In genomic region chr2:157737636-157738035, GRCh38 we compare ENCODE assay signal across 22 cellular contexts.
DNase-seq lines count a peak whose midpoint lies in the region; ATAC-seq, FAIRE-seq and TF ChIP-seq lines count a peak whose summit lies in the region.
"Had no signal": no experiment of that assay in that cellular context is flagged by ENCODE, and none has a peak within 500 bp of the region (broad histone marks: within the 10 kb centered on the region; RNA-seq: fewer than 3 reads in every experiment).

No MANE protein-coding gene starts in this region.

- no peak for TF ChIP-seq POLR2A in HepG2 (IDR thresholded peaks at IDR 0.05; ENCODE audit: insufficient read depth in 1 of 2, low read depth in 2 of 2, low read length in 2 of 2)

- H3K4me2 ChIP-seq in HepG2 (ENCODE audit: low read depth, low read length), result no peak overlapping the region
- no peak overlapping the region for H3K4me2 ChIP-seq in hepatocyte
- H3K4me2 ChIP-seq: A549; BLaER1 treated with 17β-estradiol and CSF1 and Interleukin-3, amounts not matched to agents 10 nM and 100 nM had no signal

- POLR2A ChIA-PET in HepG2 (lab: Yijun Ruan, JAX), result no interaction called here

- DNase-seq in HepG2 (ENCODE audit: low spot score), result no peak
- DNase-seq in hepatocyte (ENCODE audit: low spot score), result no peak
- no peak for DNase-seq in NCI-H2029 (lab: John Stamatoyannopoulos, UW)
- DNase-seq: AML-193; Caco-2; Calu3; CD4-positive, alpha-beta T cell; CD8-positive, alpha-beta T cell; DMS79 treated with DMSO at 0.1 percent for 48 hours; GF-D8 had no signal

- no peaks in the 10 kb centered on the region for H3K9me2 ChIP-seq in hepatocyte (replicated peaks; ENCODE audit: insufficient read depth)

- H3K27ac Mint-ChIP-seq in stimulated activated memory B cell treated with anti-CD40 and anti-IgM and Interleukin-4, amounts not matched to agents 10 μg/mL and 1 μg/mL and 100 μg/mL, for 72 hours, result peak overlapping the region; percentile 18
- H3K27ac Mint-ChIP-seq: B cell; CD4-positive, alpha-beta T cell; CD8-positive, alpha-beta T cell had no signal

- no peak overlapping the region for H2AFZ ChIP-seq in HepG2 (ENCODE audit: low read length)
- no peak overlapping the region for H2AFZ ChIP-seq in hepatocyte

- TF ChIP-seq CTCF in liver (IDR thresholded peaks at IDR 0.05; ENCODE audit: low read depth, low read length, missing input control), result no peak
- no peak for TF ChIP-seq CTCF in HepG2 (CRISPR knock-in tag; IDR thresholded peaks at IDR 0.05)
- TF ChIP-seq CTCF in hepatocyte (IDR thresholded peaks at IDR 0.05; ENCODE audit: poor library complexity), result no peak

- TF ChIP-seq RAD21 in liver (IDR thresholded peaks at IDR 0.05), result no peak
- TF ChIP-seq RAD21 in HepG2 (CRISPR knock-in tag; IDR thresholded peaks at IDR 0.05), result no peak

- H3K9me3 Mint-ChIP-seq in stimulated activated memory B cell treated with anti-CD40 and anti-IgM and Interleukin-4, amounts not matched to agents 10 μg/mL and 1 μg/mL and 100 μg/mL, for 72 hours, result peaks cover 5% of the 10 kb centered on the region
- H3K9me3 Mint-ChIP-seq: CD8-positive, alpha-beta T cell had no signal

- ATAC-seq in HepG2, result no peak
- no peak for ATAC-seq in stimulated activated memory B cell treated with anti-CD40 and anti-IgM and Interleukin-4, amounts not matched to agents 10 μg/mL and 1 μg/mL and 100 μg/mL, for 72 hours
- no peak for ATAC-seq in GM19397 (IDR thresholded peaks at IDR 0.05; ENCODE audit: unreplicated experiment)
- ATAC-seq: A549; CD8-positive, alpha-beta T cell had no signal

- H3K79me2 ChIP-seq in HepG2 (ENCODE audit: insufficient read depth, low read length) (no peaks in the 10 kb centered on the region), hepatocyte (no peaks in the 10 kb centered on the region)

- peaks cover 12 to 39% (median 22%) of the 10 kb centered on the region in 4 donors for H3K36me3 ChIP-seq in liver (ENCODE audit: control insufficient read depth in 4 of 4, insufficient read depth in 3 of 4, low read depth in 1 of 4, low read length in 3 of 4)
- peaks cover 1 to 10% of the 10 kb centered on the region in 2 experiments for H3K36me3 ChIP-seq in HepG2 (replicated peaks in 1 of 2; ENCODE audit: control insufficient read depth in 1 of 2, insufficient read depth in 2 of 2, low read length in 2 of 2)
- H3K36me3 ChIP-seq in hepatocyte (replicated peaks; ENCODE audit: insufficient read depth, low read depth), result no peaks in the 10 kb centered on the region

- TF ChIP-seq EP300 in HepG2 (IDR thresholded peaks at IDR 0.05; ENCODE audit: low read depth in 2 of 2, low read length in 2 of 2), result no peak
- no peak for TF ChIP-seq EP300 in HepG2 (CRISPR knock-in tag; IDR thresholded peaks at IDR 0.05; ENCODE audit: borderline replicate concordance)

- H3K4me1 Mint-ChIP-seq in stimulated activated memory B cell treated with anti-CD40 and anti-IgM and Interleukin-4, amounts not matched to agents 10 μg/mL and 1 μg/mL and 100 μg/mL, for 72 hours, result peaks cover 18% of the 10 kb centered on the region
- H3K4me1 Mint-ChIP-seq: B cell had no signal

- no peak overlapping the region for H3K9ac ChIP-seq in liver (ENCODE audit: low read depth in 1 of 2, low read length in 2 of 2)
- no peak overlapping the region for H3K9ac ChIP-seq in HepG2 (ENCODE audit: insufficient read depth, low read depth, low read length)
- H3K9ac ChIP-seq: BLaER1 treated with 17β-estradiol and CSF1 and Interleukin-3, amounts not matched to agents 10 nM and 100 nM had no signal

- H3K4me3 Mint-ChIP-seq in stimulated activated memory B cell treated with anti-CD40 and anti-IgM and Interleukin-4, amounts not matched to agents 10 μg/mL and 1 μg/mL and 100 μg/mL, for 72 hours, result no peak overlapping the region
- H3K4me3 Mint-ChIP-seq: B cell; CD4-positive, alpha-beta T cell; CD8-positive, alpha-beta T cell had no signal

- FAIRE-seq in HepG2 (lab: Jason Lieb, UNC), result no peak
- FAIRE-seq: A549, D721Med, G401.6, GM12891, GM19239 had no signal

- in situ Hi-C loops in HepG2 (cut with HindIII; ENCODE audit: extremely low pct_ligation_motif_present, low pct_unique_long_range_greater_than_20kb), result no loop called here

- H3K4me3 ChIP-seq in liver (ENCODE audit: low read depth in 1 of 3, low read length in 3 of 3) (no peak overlapping the region), HepG2 (replicated peaks in 1 of 3; ENCODE audit: insufficient read depth in 1 of 3, low read depth in 2 of 3, low read length in 3 of 3) (no peak overlapping the region), hepatocyte (no peak overlapping the region)
- H3K4me3 ChIP-seq: A549; BLaER1 treated with 17β-estradiol and CSF1 and Interleukin-3, amounts not matched to agents 10 nM and 100 nM had no signal

- H4K20me1 ChIP-seq in HepG2 (ENCODE audit: insufficient read depth, low read length) (no peaks in the 10 kb centered on the region), hepatocyte (ENCODE audit: insufficient read depth, poor library complexity, severe bottlenecking) (no peaks in the 10 kb centered on the region)
- H4K20me1 ChIP-seq: BLaER1 treated with 17β-estradiol and CSF1 and Interleukin-3, amounts not matched to agents 10 nM and 100 nM had no signal

- no TSS peak for BruUV-seq in HepG2 (replicated peaks; lab: Mats Ljungman, UMichigan)

- no peaks in the 10 kb centered on the region for H3K27me3 ChIP-seq in liver (ENCODE audit: control insufficient read depth in 4 of 4, insufficient read depth in 4 of 4, low read length in 3 of 4)
- H3K27me3 ChIP-seq in HepG2 (ENCODE audit: control insufficient read depth in 1 of 2, insufficient read depth in 2 of 2, low read length in 2 of 2), result no peaks in the 10 kb centered on the region
- H3K27me3 ChIP-seq in hepatocyte, result no peaks in the 10 kb centered on the region
- H3K27me3 ChIP-seq: BLaER1 treated with 17β-estradiol and CSF1 and Interleukin-3, amounts not matched to agents 10 nM and 100 nM had no signal

- peaks cover 65% of the 10 kb centered on the region for H3K36me3 Mint-ChIP-seq in stimulated activated memory B cell treated with anti-CD40 and anti-IgM and Interleukin-4, amounts not matched to agents 10 μg/mL and 1 μg/mL and 100 μg/mL, for 72 hours

- no peak overlapping the region for H3K27ac ChIP-seq in liver (ENCODE audit: low read depth in 1 of 2, low read length in 2 of 2)
- H3K27ac ChIP-seq in HepG2 (ENCODE audit: extremely low read length, insufficient read depth, low read length), result no peak overlapping the region
- peak overlapping the region; percentile 61 for H3K27ac ChIP-seq in hepatocyte
- H3K27ac ChIP-seq: 22Rv1; A549; BLaER1 treated with 17β-estradiol and CSF1 and Interleukin-3, amounts not matched to agents 10 nM and 100 nM; C4-2B had no signal

- intact Hi-C loops in HepG2 (cut with micrococcal nuclease; ENCODE audit: unreplicated experiment), result no loop called here

- H3K9me3 ChIP-seq in liver (ENCODE audit: control insufficient read depth in 4 of 4, low read length in 3 of 4) (no peaks in the 10 kb centered on the region), HepG2 (ENCODE audit: low read length) (no peaks in the 10 kb centered on the region), hepatocyte (ENCODE audit: low read depth) (no peaks in the 10 kb centered on the region)
- H3K9me3 ChIP-seq: A549, Caco-2 had no signal

- CTCF ChIA-PET in HepG2 (lab: Yijun Ruan, JAX; ENCODE audit: low intra/inter-chr PET ratio, low total read pairs), result no interaction called here

- no peaks in the 10 kb centered on the region for H3K27me3 Mint-ChIP-seq in stimulated activated memory B cell treated with anti-CD40 and anti-IgM and Interleukin-4, amounts not matched to agents 10 μg/mL and 1 μg/mL and 100 μg/mL, for 72 hours
- H3K27me3 Mint-ChIP-seq: B cell; CD4-positive, alpha-beta T cell had no signal

- H3K4me1 ChIP-seq in liver (ENCODE audit: control insufficient read depth in 4 of 4, insufficient read depth in 4 of 4, low read length in 3 of 4) (peaks cover 7 to 26% (median 14%) of the 10 kb centered on the region in 4 donors), HepG2 (ENCODE audit: insufficient read depth, low read length) (no peaks in the 10 kb centered on the region), hepatocyte (ENCODE audit: insufficient read depth) (no peaks in the 10 kb centered on the region)
- H3K4me1 ChIP-seq: A549; BLaER1 treated with 17β-estradiol and CSF1 and Interleukin-3, amounts not matched to agents 10 nM and 100 nM had no signal

- WGBS in liver, result 42% methylated on average over 2 of the region's 2 CpGs
- WGBS in HepG2 (ENCODE audit: low lambda C conversion rate), result 88% methylated on average over 2 of the region's 2 CpGs
- 62% methylated on average over 2 of the region's 2 CpGs for WGBS in hepatocyte (ENCODE audit: low lambda C conversion rate, missing lambda C conversion rate)

TF ChIP-seq in liver, 16 proteins besides CTCF, POLR2A, EP300 and RAD21 (continues in another document):
- no peak for TF ChIP-seq ZBTB33 (IDR thresholded peaks at IDR 0.05)

TF ChIP-seq in HepG2, 621 proteins besides CTCF, POLR2A, EP300 and RAD21 (continues in another document):
- TF ChIP-seq, protein P1, sequence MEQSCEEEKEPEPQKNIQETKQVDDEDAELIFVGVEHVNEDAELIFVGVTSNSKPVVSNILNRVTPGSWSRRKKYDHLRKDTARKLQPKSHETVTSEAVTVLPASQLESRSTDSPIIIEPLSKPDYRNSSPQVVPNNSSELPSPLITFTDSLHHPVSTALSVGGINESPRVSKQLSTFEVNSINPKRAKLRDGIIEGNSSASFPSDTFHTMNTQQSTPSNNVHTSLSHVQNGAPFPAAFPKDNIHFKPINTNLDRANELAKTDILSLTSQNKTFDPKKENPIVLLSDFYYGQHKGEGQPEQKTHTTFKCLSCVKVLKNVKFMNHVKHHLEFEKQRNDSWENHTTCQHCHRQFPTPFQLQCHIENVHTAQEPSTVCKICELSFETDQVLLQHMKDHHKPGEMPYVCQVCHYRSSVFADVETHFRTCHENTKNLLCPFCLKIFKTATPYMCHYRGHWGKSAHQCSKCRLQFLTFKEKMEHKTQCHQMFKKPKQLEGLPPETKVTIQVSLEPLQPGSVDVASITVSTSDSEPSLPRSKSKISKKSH (CRISPR knock-in tag; IDR thresholded peaks at IDR 0.05; ENCODE audit: borderline replicate concordance), result no peak
- TF ChIP-seq TRIM22 (IDR thresholded peaks at IDR 0.05), result no peak
